13 cellular contexts compared by ENCODE assay signal in the genomic region with DNA sequence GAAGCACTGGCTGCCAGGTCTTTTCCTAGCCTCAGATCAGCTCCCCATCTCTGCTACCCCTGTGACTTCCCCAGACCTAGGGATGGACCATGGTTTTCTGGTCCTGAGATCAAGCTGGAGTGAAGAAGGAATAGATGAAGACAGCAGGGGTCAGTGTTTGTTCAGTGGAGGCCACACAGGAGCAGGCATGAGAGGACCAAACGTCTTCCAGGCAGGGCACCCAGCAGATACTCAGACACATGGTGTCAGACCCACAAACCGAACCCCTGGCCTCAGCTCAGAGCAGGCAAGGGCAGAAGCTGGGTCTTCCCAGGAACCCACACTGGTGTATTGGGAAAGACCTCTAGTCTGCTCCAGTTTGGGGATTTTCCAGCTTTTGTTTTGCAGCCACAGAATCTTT.
DNase-seq lines count a peak whose midpoint lies in the region; ATAC-seq, FAIRE-seq and TF ChIP-seq lines count a peak whose summit lies in the region.
"Had no signal": no experiment of that assay in that cellular context is flagged by ENCODE, and none has a peak within 500 bp of the region (broad histone marks: within the 10 kb centered on the region; RNA-seq: fewer than 3 reads in every experiment).

No MANE protein-coding gene starts in this region.

- in situ Hi-C loops in HepG2 (cut with HindIII; ENCODE audit: extremely low pct_ligation_motif_present, low pct_unique_long_range_greater_than_20kb): no loop called here

- H3K27ac ChIP-seq in HepG2 (ENCODE audit: extremely low read length, insufficient read depth, low read length) (no peak overlapping the region), right lobe of liver (no peak overlapping the region), upper lobe of right lung (no peak overlapping the region)
- H3K27ac ChIP-seq: ascending aorta had no signal

- no peak overlapping the region for H3K4me2 ChIP-seq in HepG2 (ENCODE audit: low read depth, low read length)

- peak; percentile 9 for DNase-seq in HepG2 (ENCODE audit: low spot score)
- no peak for DNase-seq in right lobe of liver
- peak; percentile 16 for DNase-seq in NT2/D1 (ENCODE audit: low read depth, low spot score)
- DNase-seq in foreskin melanocyte: peak; percentile 27
- no peak for DNase-seq in upper lobe of right lung
- DNase-seq in T-helper 9 cell: no peak
- no peak for DNase-seq in activated T-cell treated with anti-CD3 and anti-CD28 coated beads for 4 hours
- DNase-seq: activated CD4-positive, alpha-beta T cell treated with anti-CD3 and anti-CD28 coated beads for 48 hours; CD4-positive, CD25-positive, alpha-beta regulatory T cell; NCI-H1694; stimulated activated naive CD8-positive, alpha-beta T cell treated with anti-CD3 and anti-CD28 coated beads, Interleukin-15, Interleukin-2, amounts not matched to agents 100 U/mL and 50 U/mL, for 24 hours had no signal

- TF ChIP-seq EP300 in HepG2 (IDR thresholded peaks at IDR 0.05; ENCODE audit: low read depth in 2 of 2, low read length in 2 of 2) (no peak), HepG2 (CRISPR knock-in tag; IDR thresholded peaks at IDR 0.05; ENCODE audit: borderline replicate concordance) (no peak)

- peaks cover 0 to under 1% of the 10 kb centered on the region in 2 experiments; a peak in 1 of 5 replicates for H3K27me3 ChIP-seq in HepG2 (ENCODE audit: control insufficient read depth in 1 of 2, insufficient read depth in 2 of 2, low read length in 2 of 2)
- H3K27me3 ChIP-seq in right lobe of liver: no peaks in the 10 kb centered on the region
- H3K27me3 ChIP-seq in NT2/D1 (ENCODE audit: insufficient read depth, insufficient read length): no peaks in the 10 kb centered on the region
- H3K27me3 ChIP-seq in upper lobe of right lung: no peaks in the 10 kb centered on the region
- H3K27me3 ChIP-seq: ascending aorta had no signal

- TF ChIP-seq RAD21 in HepG2 (CRISPR knock-in tag; IDR thresholded peaks at IDR 0.05): no peak

- H3K79me2 ChIP-seq in HepG2 (ENCODE audit: insufficient read depth, low read length): no peaks in the 10 kb centered on the region

- H3K4me3 ChIP-seq in HepG2 (replicated peaks in 1 of 3; ENCODE audit: insufficient read depth in 1 of 3, low read depth in 2 of 3, low read length in 3 of 3) (no peak overlapping the region), right lobe of liver (no peak overlapping the region), NT2/D1 (ENCODE audit: insufficient read length, low read depth) (no peak overlapping the region), upper lobe of right lung (no peak overlapping the region)
- H3K4me3 ChIP-seq: ascending aorta had no signal

- TF ChIP-seq CTCF in HepG2 (CRISPR knock-in tag; IDR thresholded peaks at IDR 0.05): peak; percentile 64
- no peak for TF ChIP-seq CTCF in right lobe of liver (IDR thresholded peaks at IDR 0.05)
- peak; percentile 21 for TF ChIP-seq CTCF in upper lobe of right lung (IDR thresholded peaks at IDR 0.05)

- WGBS in HepG2 (ENCODE audit: low lambda C conversion rate): 0% methylated on average over 2 of the region's 2 CpGs
- 0% methylated on average over 1 of the region's 2 CpGs for WGBS in right lobe of liver (ENCODE audit: insufficient coverage, low coverage, low lambda C conversion rate, missing lambda C conversion rate)

- H3K4me1 ChIP-seq in HepG2 (ENCODE audit: insufficient read depth, low read length): no peaks in the 10 kb centered on the region
- H3K4me1 ChIP-seq in right lobe of liver: no peaks in the 10 kb centered on the region
- no peaks in the 10 kb centered on the region for H3K4me1 ChIP-seq in NT2/D1 (ENCODE audit: insufficient read depth, insufficient read length)
- H3K4me1 ChIP-seq in upper lobe of right lung: no peaks in the 10 kb centered on the region
- H3K4me1 ChIP-seq: ascending aorta had no signal

- ATAC-seq in HepG2 (peak; percentile 66), right lobe of liver (no peak), upper lobe of right lung (peak; percentile 80), GM19397 (IDR thresholded peaks at IDR 0.05; ENCODE audit: unreplicated experiment) (no peak)
- ATAC-seq: stimulated activated naive CD8-positive, alpha-beta T cell treated with anti-CD3 and anti-CD28 coated beads, Interleukin-15, Interleukin-2, amounts not matched to agents 100 U/mL and 50 U/mL, for 24 hours had no signal

- CTCF ChIA-PET in HepG2 (lab: Yijun Ruan, JAX; ENCODE audit: low intra/inter-chr PET ratio, low total read pairs): interaction anchor here (1.3 kb wide), 1 partner anchor 138 kb away, joined by 4 read pairs; no protein-coding TSS in a partner anchor

- no peaks in the 10 kb centered on the region for H3K36me3 ChIP-seq in HepG2 (replicated peaks in 1 of 2; ENCODE audit: control insufficient read depth in 1 of 2, insufficient read depth in 2 of 2, low read length in 2 of 2)
- no peaks in the 10 kb centered on the region for H3K36me3 ChIP-seq in right lobe of liver
- H3K36me3 ChIP-seq in NT2/D1 (ENCODE audit: insufficient read depth, insufficient read length, low read length): no peaks in the 10 kb centered on the region
- H3K36me3 ChIP-seq in upper lobe of right lung: no peaks in the 10 kb centered on the region
- H3K36me3 ChIP-seq: ascending aorta had no signal

- H3K9me3 ChIP-seq in HepG2 (ENCODE audit: low read length) (no peaks in the 10 kb centered on the region), right lobe of liver (no peaks in the 10 kb centered on the region), NT2/D1 (ENCODE audit: insufficient read depth, low read length) (no peaks in the 10 kb centered on the region), upper lobe of right lung (no peaks in the 10 kb centered on the region)
- H3K9me3 ChIP-seq: ascending aorta had no signal

- BruUV-seq in HepG2 (replicated peaks; lab: Mats Ljungman, UMichigan): no TSS peak

- intact Hi-C loops in HepG2 (cut with micrococcal nuclease; ENCODE audit: unreplicated experiment) (no loop called here), right lobe of liver (cut with DNase I) (no loop called here), upper lobe of right lung (cut with DNase I) (no loop called here)

- H4K20me1 ChIP-seq in HepG2 (ENCODE audit: insufficient read depth, low read length): no peaks in the 10 kb centered on the region

- no peak overlapping the region for H2AFZ ChIP-seq in HepG2 (ENCODE audit: low read length)

- POLR2A ChIA-PET in HepG2 (lab: Yijun Ruan, JAX): no interaction called here

- H3K9ac ChIP-seq in HepG2 (ENCODE audit: insufficient read depth, low read depth, low read length) (no peak overlapping the region), NT2/D1 (ENCODE audit: insufficient read length, low read depth) (no peak overlapping the region)

- peak; percentile 42 for FAIRE-seq in HepG2 (lab: Jason Lieb, UNC)

- TF ChIP-seq POLR2A in HepG2 (IDR thresholded peaks at IDR 0.05; ENCODE audit: insufficient read depth in 1 of 2, low read depth in 2 of 2, low read length in 2 of 2) (no peak), right lobe of liver (IDR thresholded peaks at IDR 0.05) (no peak)

TF ChIP-seq in HepG2, 621 proteins besides CTCF, POLR2A, EP300 and RAD21:
- TF ChIP-seq ZNF331 (CRISPR knock-in tag; IDR thresholded peaks at IDR 0.05): no peak
- TF ChIP-seq, protein P1, sequence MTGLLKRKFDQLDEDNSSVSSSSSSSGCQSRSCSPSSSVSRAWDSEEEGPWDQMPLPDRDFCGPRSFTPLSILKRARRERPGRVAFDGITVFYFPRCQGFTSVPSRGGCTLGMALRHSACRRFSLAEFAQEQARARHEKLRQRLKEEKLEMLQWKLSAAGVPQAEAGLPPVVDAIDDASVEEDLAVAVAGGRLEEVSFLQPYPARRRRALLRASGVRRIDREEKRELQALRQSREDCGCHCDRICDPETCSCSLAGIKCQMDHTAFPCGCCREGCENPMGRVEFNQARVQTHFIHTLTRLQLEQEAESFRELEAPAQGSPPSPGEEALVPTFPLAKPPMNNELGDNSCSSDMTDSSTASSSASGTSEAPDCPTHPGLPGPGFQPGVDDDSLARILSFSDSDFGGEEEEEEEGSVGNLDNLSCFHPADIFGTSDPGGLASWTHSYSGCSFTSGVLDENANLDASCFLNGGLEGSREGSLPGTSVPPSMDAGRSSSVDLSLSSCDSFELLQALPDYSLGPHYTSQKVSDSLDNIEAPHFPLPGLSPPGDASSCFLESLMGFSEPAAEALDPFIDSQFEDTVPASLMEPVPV (CRISPR knock-in tag; IDR thresholded peaks at IDR 0.05): no peak
- TF ChIP-seq SATB2 (CRISPR knock-in tag; IDR thresholded peaks at IDR 0.05): no peak
- TF ChIP-seq SMC3 (IDR thresholded peaks at IDR 0.05; ENCODE audit: low read length): peak; percentile 17; the same call in 1 of the 2 replicates
- TF ChIP-seq, protein P2, sequence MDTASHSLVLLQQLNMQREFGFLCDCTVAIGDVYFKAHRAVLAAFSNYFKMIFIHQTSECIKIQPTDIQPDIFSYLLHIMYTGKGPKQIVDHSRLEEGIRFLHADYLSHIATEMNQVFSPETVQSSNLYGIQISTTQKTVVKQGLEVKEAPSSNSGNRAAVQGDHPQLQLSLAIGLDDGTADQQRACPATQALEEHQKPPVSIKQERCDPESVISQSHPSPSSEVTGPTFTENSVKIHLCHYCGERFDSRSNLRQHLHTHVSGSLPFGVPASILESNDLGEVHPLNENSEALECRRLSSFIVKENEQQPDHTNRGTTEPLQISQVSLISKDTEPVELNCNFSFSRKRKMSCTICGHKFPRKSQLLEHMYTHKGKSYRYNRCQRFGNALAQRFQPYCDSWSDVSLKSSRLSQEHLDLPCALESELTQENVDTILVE (CRISPR knock-in tag; IDR thresholded peaks at IDR 0.05): no peak
- TF ChIP-seq ZNF839 (CRISPR knock-in tag; IDR thresholded peaks at IDR 0.05; ENCODE audit: borderline replicate concordance): no peak
- TF ChIP-seq STAG1 (CRISPR knock-in tag; IDR thresholded peaks at IDR 0.05): peak; percentile 66
- TF ChIP-seq FOXK1 (CRISPR knock-in tag; IDR thresholded peaks at IDR 0.05; ENCODE audit: borderline replicate concordance, low read depth): no peak
TF ChIP-seq in HepG2: peak in this region for 2.

Comparison
In these comparisons a context has a peak if more than half of its experiments do, and no peak if none do; other contexts are left out.
1. ATAC-seq: peak in HepG2 (single experiment) and upper lobe of right lung (single experiment); none in right lobe of liver (0 of 4) and GM19397 (single experiment).
2. DNase-seq: peak in HepG2 (single experiment), NT2/D1 (single experiment) and foreskin melanocyte (single experiment); none in right lobe of liver (0 of 3), upper lobe of right lung (single experiment), T-helper 9 cell (single experiment) and activated T-cell treated with anti-CD3 and anti-CD28 coated beads for 4 hours (single experiment).
3. CTCF ChIP-seq: peak in HepG2 (single experiment) and upper lobe of right lung (single experiment); none in right lobe of liver (0 of 4).